Comparison of ENCODE assay signal across 8 cellular contexts in genomic region chr11:30322826-30323710, GRCh38. TPM values are rescaled to one million over a fixed set of nuclear protein-coding genes. Genes with fewer than 3 reads are reported as not detected.
DNase-seq lines count a peak whose midpoint lies in the region; ATAC-seq, FAIRE-seq and TF ChIP-seq lines count a peak whose summit lies in the region.

Gene ARL14EP, plus strand, starts transcription at chr11:30323104. Its CDS starts 7,845 bp downstream, at chr11:30330949.

- DNase-seq in COLO668 (lab: John Stamatoyannopoulos, UW; ENCODE audit: unreplicated experiment) = peak; percentile 94
- DNase-seq in HT1080 (ENCODE audit: low read depth) = peak; percentile 97
- peak; percentile 90 for DNase-seq in NOMO-1 treated with DMSO at 0.1 percent for 48 hours (lab: John Stamatoyannopoulos, UW; ENCODE audit: unreplicated experiment)
- DNase-seq in activated CD8-positive, alpha-beta memory T cell treated with anti-CD3 and anti-CD28 coated beads for 48 hours (ENCODE audit: low read depth in 2 of 3, low spot score in 2 of 3) = peak; percentile 63 to 83 (median 76)
- peak; percentile 88 to 91 for DNase-seq in H1 (ENCODE audit: low read depth in 1 of 2, low spot score in 2 of 2)
- peak; percentile 95 for DNase-seq in mesenchymal stem cell
- DNase-seq in stimulated activated CD8-positive, alpha-beta memory T cell treated with anti-CD3 and anti-CD28 coated beads, Interleukin-12 subunit alpha, Interleukin-12 subunit beta, amount 100 ng/mL, for 4 hours (ENCODE audit: low read depth) = peak; percentile 81

- H4K20me1 ChIP-seq in H1 (replicated peaks in 1 of 2; ENCODE audit: control insufficient read depth in 1 of 2, insufficient read depth in 2 of 2, low read length in 2 of 2) = peaks cover 0 to 3% of the 10 kb centered on the region in 2 experiments

- H2BK12ac ChIP-seq in H1 (ENCODE audit: low read depth, low read length) (no peak within 1 kb of the TSS; the same call in 1 of the 2 replicates), mesenchymal stem cell (ENCODE audit: low read length in 2 of 2) (no peak within 1 kb of the TSS)

- no peak for TF ChIP-seq CTCF in H1 (IDR thresholded peaks at IDR 0.05; ENCODE audit: control extremely low read depth in 1 of 3, insufficient read depth in 1 of 3, low read depth in 1 of 3, low read length in 3 of 3)

- H3K4me3 ChIP-seq in H1 (ENCODE audit: extremely low read depth in 1 of 4, insufficient read depth in 2 of 4, low read depth in 3 of 4, low read length in 4 of 4) (peak within 1 kb of the TSS; percentile 80 to 95 (median 83)), mesenchymal stem cell (ENCODE audit: insufficient read depth in 1 of 2, low read depth in 1 of 2, low read length in 2 of 2) (peak within 1 kb of the TSS; percentile 74 to 96)

- TF ChIP-seq RAD21 in H1 (IDR thresholded peaks at IDR 0.05 in 1 of 2, conservative IDR thresholded peaks at IDR 0.05 in 1 of 2; ENCODE audit: low read depth in 2 of 2, low read length in 2 of 2) = no peak

- peak within 1 kb of the TSS; percentile 54; the same call in 1 of the 2 replicates for H3K18ac ChIP-seq in H1 (ENCODE audit: extremely low read depth, low read length)
- peak within 1 kb of the TSS; percentile 67 to 73 for H3K18ac ChIP-seq in mesenchymal stem cell (ENCODE audit: low read depth in 1 of 2, low read length in 2 of 2)

- POLR2A ChIA-PET in H1 (lab: Charles Lee; ENCODE audit: partially characterized antibody) = interaction anchor here (0.6 to 2.0 kb wide), 19 partner anchors 10 to 1260 kb away, joined by 3 to 14 read pairs (median 3); no protein-coding TSS in a partner anchor

- peaks cover 4% of the 10 kb centered on the region; the same call in 1 of the 2 replicates for H3K23me2 ChIP-seq in H1 (ENCODE audit: low read depth, low read length)

- H2BK120ac ChIP-seq in H1 (replicated peaks; ENCODE audit: low read depth, low read length) = no peak within 1 kb of the TSS
- no peak within 1 kb of the TSS for H2BK120ac ChIP-seq in mesenchymal stem cell (ENCODE audit: low read depth, low read length)

- H3K27ac ChIP-seq in H1 (ENCODE audit: low read depth, low read length) (peak within 1 kb of the TSS; percentile 97), mesenchymal stem cell (ENCODE audit: low read length, poor library complexity, severe bottlenecking) (peak within 1 kb of the TSS; percentile 49)

- H2AFZ ChIP-seq in H1 (ENCODE audit: low read length) (peak within 1 kb of the TSS; percentile 97), mesenchymal stem cell (ENCODE audit: low read depth, low read length) (peak within 1 kb of the TSS; percentile 68)

- H3K27me3 ChIP-seq in H1 (replicated peaks in 1 of 4; ENCODE audit: control insufficient read depth in 3 of 4, extremely low read depth in 1 of 4, insufficient read depth in 3 of 4, low read length in 3 of 4) (no peaks in the 10 kb centered on the region; a peak in 1 of 7 replicates), mesenchymal stem cell (ENCODE audit: control insufficient read depth in 1 of 2, insufficient read depth in 1 of 2, low read length in 2 of 2) (peaks cover 8% of the 10 kb centered on the region in 2 experiments)

- H3K56ac ChIP-seq in H1 (replicated peaks; ENCODE audit: insufficient read length, low read depth, low read length) = peak within 1 kb of the TSS; percentile 60

- H3K4ac ChIP-seq in H1 (replicated peaks; ENCODE audit: insufficient read length, low read depth, low read length) (no peak within 1 kb of the TSS), mesenchymal stem cell (ENCODE audit: low read depth in 1 of 2, low read length in 2 of 2) (peak within 1 kb of the TSS; percentile 15 to 42)

- H4K8ac ChIP-seq in H1 (ENCODE audit: extremely low read depth, insufficient read depth, low read length) (peak within 1 kb of the TSS; percentile 94; the same call in 1 of the 2 replicates), mesenchymal stem cell (ENCODE audit: low read length) (peak within 1 kb of the TSS; percentile 82)

- H3K79me2 ChIP-seq in H1 (ENCODE audit: control insufficient read depth in 1 of 2, insufficient read depth in 2 of 2, low read length in 2 of 2) = peaks cover 3 to 48% of the 10 kb centered on the region in 2 experiments; a peak in 3 of 4 replicates

- H2BK5ac ChIP-seq in H1 (ENCODE audit: low read depth, low read length) (peak within 1 kb of the TSS; percentile 77; the same call in 1 of the 2 replicates), mesenchymal stem cell (ENCODE audit: low read depth, low read length, poor library complexity, severe bottlenecking) (peak within 1 kb of the TSS; percentile 19)

- WGBS in H1 (ENCODE audit: extremely low coverage in 1 of 2, insufficient coverage in 1 of 2, insufficient read length in 1 of 2, insufficient replicate concordance in 2 of 2, low coverage in 1 of 2, low lambda C conversion rate in 2 of 2, missing lambda C conversion rate in 1 of 2), 2 experiments = 4% methylated on average over 49 of the region's 51 CpGs; no CpG with 5 or more reads in 1 of the 2 experiments
- WGBS in mesenchymal stem cell = 2% methylated on average over 45 of the region's 51 CpGs

- ATAC-seq in GM21360 (IDR thresholded peaks at IDR 0.05; ENCODE audit: unreplicated experiment) = peak; percentile 96

- H3K4me1 ChIP-seq in H1 (replicated peaks in 1 of 4; ENCODE audit: control insufficient read depth in 3 of 4, insufficient read depth in 4 of 4, low read length in 3 of 4) (peaks cover 0 to 2% (median 1%) of the 10 kb centered on the region in 4 experiments; a peak in 2 of 7 replicates), mesenchymal stem cell (ENCODE audit: control insufficient read depth, insufficient read depth, low read depth, low read length) (peaks cover 2% of the 10 kb centered on the region)

- H3K9ac ChIP-seq in H1 (replicated peaks in 1 of 4; ENCODE audit: extremely low read depth in 1 of 4, low read depth in 3 of 4, low read length in 3 of 4) = peak within 1 kb of the TSS; percentile 84 to 94 (median 87)
- H3K9ac ChIP-seq in mesenchymal stem cell (ENCODE audit: low read length) = peak within 1 kb of the TSS; percentile 98

- no peak within 1 kb of the TSS for H3K14ac ChIP-seq in H1 (ENCODE audit: insufficient read length)
- H3K14ac ChIP-seq in mesenchymal stem cell (ENCODE audit: low read length in 2 of 2) = peak within 1 kb of the TSS in 1 of 2 experiments; percentile 82

- H3K23ac ChIP-seq in H1 (ENCODE audit: insufficient read length) = no peak within 1 kb of the TSS
- peak within 1 kb of the TSS in 1 of 2 experiments; percentile 86 for H3K23ac ChIP-seq in mesenchymal stem cell (ENCODE audit: low read length in 2 of 2)

- H3K36me3 ChIP-seq in H1 (ENCODE audit: control insufficient read depth in 2 of 4, insufficient read depth in 4 of 4, low read length in 3 of 4) (peaks cover 0 to 4% (median 0%) of the 10 kb centered on the region in 4 experiments; a peak in 3 of 8 replicates), mesenchymal stem cell (ENCODE audit: control insufficient read depth in 1 of 2, insufficient read depth in 2 of 2, low read depth in 1 of 2, low read length in 2 of 2) (peaks cover 0 to 8% of the 10 kb centered on the region in 2 experiments)

- peak; percentile 97 to 99 for TF ChIP-seq POLR2A in H1 (IDR thresholded peaks at IDR 0.05; ENCODE audit: control extremely low read depth in 1 of 2, low read depth in 2 of 2, low read length in 2 of 2)

- no peak within 1 kb of the TSS for H2AK5ac ChIP-seq in H1 (ENCODE audit: low read depth, low read length)
- no peak within 1 kb of the TSS for H2AK5ac ChIP-seq in mesenchymal stem cell (ENCODE audit: low read length, severe bottlenecking)

- H3K9me3 ChIP-seq in H1 (ENCODE audit: insufficient read depth in 2 of 2, low read depth in 1 of 2, low read length in 1 of 2) (no peaks in the 10 kb centered on the region), mesenchymal stem cell (ENCODE audit: control insufficient read depth, low read length) (no peaks in the 10 kb centered on the region)

- peak within 1 kb of the TSS; percentile 82 for H4K5ac ChIP-seq in H1 (ENCODE audit: insufficient read length, low read depth, low read length)

- CTCF ChIA-PET in H1 (lab: Charles Lee; ENCODE audit: partially characterized antibody) = interaction anchor here (0.5 to 2.6 kb wide), 9 partner anchors 10 to 891 kb away, joined by 3 to 10 read pairs (median 3); no protein-coding TSS in a partner anchor

- H2BK15ac ChIP-seq in H1 (ENCODE audit: low read length) (no peak within 1 kb of the TSS; the same call in 1 of the 2 replicates), mesenchymal stem cell (ENCODE audit: low read depth, poor library complexity, severe bottlenecking) (no peak within 1 kb of the TSS)

- H2BK20ac ChIP-seq in H1 (ENCODE audit: low read length) = no peak within 1 kb of the TSS

- H4K91ac ChIP-seq in H1 (replicated peaks; ENCODE audit: insufficient read length, low read length) (peak within 1 kb of the TSS; percentile 17), mesenchymal stem cell (ENCODE audit: low read length) (peak within 1 kb of the TSS; percentile 14)

- peak; percentile 74 for FAIRE-seq in H1 (lab: Jason Lieb, UNC)

- H3K79me1 ChIP-seq in H1 (ENCODE audit: low read depth, low read length) = 0 out of 2 replicates have a peak, but pooled peaks cover 2% of the 10 kb centered on the region
- no peaks in the 10 kb centered on the region for H3K79me1 ChIP-seq in mesenchymal stem cell (replicated peaks; ENCODE audit: low read length, poor library complexity, severe bottlenecking)

- TF ChIP-seq EP300 in H1 (IDR thresholded peaks at IDR 0.05; ENCODE audit: borderline replicate concordance in 1 of 2, low read depth in 2 of 2, low read length in 2 of 2) = no peak

- H3K4me2 ChIP-seq in H1 (ENCODE audit: insufficient read depth in 1 of 2, low read depth in 2 of 2, low read length in 2 of 2) = peak within 1 kb of the TSS; percentile 76 to 82
- H3K4me2 ChIP-seq in mesenchymal stem cell (ENCODE audit: low read length, poor library complexity, severe bottlenecking) = peak within 1 kb of the TSS; percentile 55

TF ChIP-seq in H1, 55 proteins besides CTCF, POLR2A, EP300 and RAD21 (continues in another document):
- TF ChIP-seq KDM4A (IDR thresholded peaks at IDR 0.05; ENCODE audit: low read depth, low read length, severe bottlenecking) = peak; percentile 45

RNA-seq across cellular contexts. Expression of gene ARL14EP, which starts in this region (rescaled TPM):
- total RNA-seq in HT1080 (2014; rRNA removed; shearing (Covaris generic)) = 20.3 and 22.8 TPM in 2 replicates
- 21.8 and 24.8 TPM in 2 replicates for polyA plus RNA-seq in HT1080 (2015; cell fraction: cytosol; rRNA removed)
- polyA plus RNA-seq in HT1080 (2015; cell fraction: nucleus; rRNA removed) = 40.5 and 45.2 TPM in 2 replicates
- total RNA-seq in H1 (2021; fragmentation: NEBNext Ultra II Directional; extraction: Animal tissue kit (Norgen Biotek cat#: 25700)) = 29.6 and 32.6 TPM in 2 replicates
- 6.8 and 14.3 TPM in 2 replicates for polyA plus RNA-seq in H1 (2011; rRNA removed)
- 15.7 TPM for polyA plus RNA-seq in H1 (2011; cell fraction: cytosol; rRNA removed)
- polyA plus RNA-seq in H1 (2011; cell fraction: nucleus; rRNA removed) = 3.0 TPM
- 16.5 to 37.4 TPM (median 21.5 TPM) in 4 replicates for polyA plus RNA-seq in H1 (2012, experiment 1 of 2)
- 2.2 TPM for polyA plus RNA-seq in H1 (2012, experiment 2 of 2)
- 25.0 TPM for polyA plus RNA-seq in H1 (2013, experiment 1 of 2)
- polyA plus RNA-seq in H1 (2013, experiment 2 of 2) = 22.3 TPM
- polyA minus RNA-seq in H1 (2011; rRNA and poly(A)+ RNA removed) = 12.4 and 20.8 TPM in 2 replicates
- polyA minus RNA-seq in H1 (2011; cell fraction: cytosol; rRNA and poly(A)+ RNA removed) = 7.4 TPM
- 21.8 TPM for polyA minus RNA-seq in H1 (2011; cell fraction: nucleus; rRNA and poly(A)+ RNA removed)
- polyA plus RNA-seq in mesenchymal stem cell (2013, experiment 1 of 2) = 21.1 TPM
- 20.1 TPM for polyA plus RNA-seq in mesenchymal stem cell (2013, experiment 2 of 2)

Comparison
In these comparisons a context has a peak if more than half of its experiments do, and no peak if none do; other contexts are left out.
1. Peak in every context shown above with its lines: DNase-seq, ATAC-seq, H3K4me3 ChIP-seq and H3K27ac ChIP-seq.